23 cellular contexts compared by ENCODE assay signal in the genomic region with DNA sequence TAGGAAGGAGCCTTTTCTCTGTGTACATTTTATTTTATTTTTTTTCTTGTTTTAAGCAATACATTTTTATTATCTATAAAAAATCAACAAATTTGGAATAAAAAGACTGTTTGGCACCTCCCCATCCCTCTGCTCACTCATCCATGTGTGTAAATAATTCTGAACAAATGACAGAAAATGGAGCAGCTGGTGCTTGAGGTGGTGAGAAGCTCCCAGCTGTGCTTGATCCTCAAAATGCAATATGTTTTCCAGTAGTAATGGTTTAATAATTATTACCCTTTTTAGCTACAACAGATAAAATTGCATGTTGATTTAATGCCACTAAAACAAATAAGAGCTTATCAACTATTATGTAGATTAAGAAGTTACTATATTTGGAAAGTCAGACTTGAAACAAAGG.
DNase-seq lines count a peak whose midpoint lies in the region; ATAC-seq and TF ChIP-seq lines count a peak whose summit lies in the region.
"Had no signal": no experiment of that assay in that cellular context is flagged by ENCODE, and none has a peak within 500 bp of the region (broad histone marks: within the 10 kb centered on the region; RNA-seq: fewer than 3 reads in every experiment).

No MANE protein-coding gene starts in this region.

- H3K9me3 ChIP-seq in body of pancreas = no peaks in the 10 kb centered on the region
- no peaks in the 10 kb centered on the region for H3K9me3 ChIP-seq in sigmoid colon
- H3K9me3 ChIP-seq: adrenal gland, esophagus squamous epithelium, gastrocnemius medialis, thyroid gland had no signal

- DNase-seq in DMS 273 treated with DMSO at 0.1 percent for 48 hours (lab: John Stamatoyannopoulos, UW) (peak; percentile 75), NCI-H1092 (lab: John Stamatoyannopoulos, UW) (peak; percentile 68), NCI-H524 treated with DMSO at 0.1 percent for 48 hours (lab: John Stamatoyannopoulos, UW) (peak; percentile 95), body of pancreas (peak; percentile 17 to 69 (median 34)), NCI-H82 treated with DMSO at 0.1 percent for 48 hours (lab: John Stamatoyannopoulos, UW; ENCODE audit: unreplicated experiment) (no peak), HT-29 (ENCODE audit: low spot score) (no peak), sigmoid colon (no peak)
- DNase-seq: activated CD8-positive, alpha-beta T cell treated with anti-CD3 and anti-CD28 coated beads for 36 hours; activated effector memory CD4-positive, alpha-beta T cell treated with anti-CD3 and anti-CD28 coated beads, Interleukin-2, amount 50 U/mL, for 16 hours; activated T-cell treated with anti-CD3 and anti-CD28 coated beads for 4 hours; adrenal gland; endodermal cell; esophagus squamous epithelium; gastrocnemius medialis; kidney glomerular epithelial cell; stimulated activated CD4-positive, alpha-beta T cell treated with anti-CD3 and anti-CD28 coated beads, Interleukin-4, amount 100 ng/mL, for 24 hours; stimulated activated naive CD8-positive, alpha-beta T cell treated with anti-CD3 and anti-CD28 coated beads, Interleukin-15, Interleukin-2, amounts not matched to agents 100 U/mL and 50 U/mL, for 24 hours; thyroid gland had no signal

- peak; percentile 59 for ATAC-seq in body of pancreas
- no peak for ATAC-seq in GM21381 (IDR thresholded peaks at IDR 0.05; ENCODE audit: unreplicated experiment)
- ATAC-seq: activated CD4-positive, CD25-positive, alpha-beta regulatory T cell treated with anti-CD3 and anti-CD28 coated beads, Interleukin-2, amount 50 U/mL, for 24 hours; activated CD8-positive, alpha-beta T cell treated with anti-CD3 and anti-CD28 coated beads for 36 hours; gastrocnemius medialis; HCT116; K562; stimulated activated naive CD8-positive, alpha-beta T cell treated with anti-CD3 and anti-CD28 coated beads, Interleukin-15, Interleukin-2, amounts not matched to agents 100 U/mL and 50 U/mL, for 24 hours had no signal

- intact Hi-C loops in body of pancreas (cut with DNase I) = no loop called here
- intact Hi-C loops in sigmoid colon (cut with DNase I) = no loop called here

- no peak overlapping the region for H3K4me3 ChIP-seq in body of pancreas
- H3K4me3 ChIP-seq in sigmoid colon = no peak overlapping the region
- H3K4me3 ChIP-seq: adrenal gland, coronary artery, esophagus squamous epithelium, gastrocnemius medialis, K562, thyroid gland had no signal

- no peaks in the 10 kb centered on the region for H3K36me3 ChIP-seq in body of pancreas (replicated peaks in 1 of 2; ENCODE audit: insufficient read depth in 1 of 2, low read depth in 2 of 2)
- no peaks in the 10 kb centered on the region for H3K36me3 ChIP-seq in sigmoid colon
- H3K36me3 ChIP-seq: adrenal gland, esophagus squamous epithelium, gastrocnemius medialis, thyroid gland had no signal

- no peaks in the 10 kb centered on the region for H3K27me3 ChIP-seq in body of pancreas
- no peaks in the 10 kb centered on the region for H3K27me3 ChIP-seq in sigmoid colon
- H3K27me3 ChIP-seq: adrenal gland, esophagus squamous epithelium, gastrocnemius medialis, thyroid gland had no signal

- no peak for TF ChIP-seq EP300 in sigmoid colon (IDR thresholded peaks at IDR 0.05)

- TF ChIP-seq CTCF in body of pancreas (IDR thresholded peaks at IDR 0.05) (no peak), sigmoid colon (IDR thresholded peaks at IDR 0.05) (no peak)

- no peak for TF ChIP-seq POLR2A in body of pancreas (IDR thresholded peaks at IDR 0.05)
- TF ChIP-seq POLR2A in sigmoid colon (IDR thresholded peaks at IDR 0.05) = no peak

- peak overlapping the region in 2 of 4 donors; percentile 12 to 32 for H3K27ac ChIP-seq in body of pancreas
- H3K27ac ChIP-seq in sigmoid colon = no peak overlapping the region
- H3K27ac ChIP-seq: adrenal gland, coronary artery, esophagus squamous epithelium, gastrocnemius medialis, thyroid gland had no signal

- peaks cover 15% of the 10 kb centered on the region for H3K4me1 ChIP-seq in body of pancreas
- H3K4me1 ChIP-seq in sigmoid colon = no peaks in the 10 kb centered on the region
- H3K4me1 ChIP-seq: adrenal gland, esophagus squamous epithelium, gastrocnemius medialis, thyroid gland had no signal

Comparison
In these comparisons a context has a peak if more than half of its experiments do, and no peak if none do; other contexts are left out.
1. DNase-seq: peak in DMS 273 treated with DMSO at 0.1 percent for 48 hours (single experiment), NCI-H1092 (single experiment), NCI-H524 treated with DMSO at 0.1 percent for 48 hours (single experiment) and body of pancreas (4 of 4); none in NCI-H82 treated with DMSO at 0.1 percent for 48 hours (single experiment), HT-29 (single experiment) and sigmoid colon (single experiment).